ENCODE assay signal across 1 cellular context in genomic region chr21:29721242-29721641, GRCh38.
TF ChIP-seq lines count a peak whose summit lies in the region.

No MANE protein-coding gene starts in this region.

TF ChIP-seq in GM23338, 12 proteins besides CTCF, POLR2A, EP300 and RAD21 (continued from another document):
- TF ChIP-seq REST (IDR thresholded peaks at IDR 0.05; ENCODE audit: unreplicated experiment) (no peak), ETS1 (IDR thresholded peaks at IDR 0.05) (no peak), ZNF114 (CRISPR knock-in tag; IDR thresholded peaks at IDR 0.05) (no peak), POLR2AphosphoS5 (IDR thresholded peaks at IDR 0.05; ENCODE audit: low read depth) (no peak), STAT1 (IDR thresholded peaks at IDR 0.05; ENCODE audit: unreplicated experiment) (no peak), EZH2phosphoT487 (IDR thresholded peaks at IDR 0.05; ENCODE audit: unreplicated experiment) (no peak), ZNF331 (CRISPR knock-in tag; IDR thresholded peaks at IDR 0.05; ENCODE audit: low read depth) (no peak), ZNF462 (CRISPR knock-in tag; IDR thresholded peaks at IDR 0.05) (no peak), JUNB (IDR thresholded peaks at IDR 0.05; ENCODE audit: unreplicated experiment) (no peak), CREB1 (CRISPR knock-in tag; IDR thresholded peaks at IDR 0.05; ENCODE audit: low read depth) (no peak)
